ENCODE assay signal across 17 cellular contexts in the genomic region with DNA sequence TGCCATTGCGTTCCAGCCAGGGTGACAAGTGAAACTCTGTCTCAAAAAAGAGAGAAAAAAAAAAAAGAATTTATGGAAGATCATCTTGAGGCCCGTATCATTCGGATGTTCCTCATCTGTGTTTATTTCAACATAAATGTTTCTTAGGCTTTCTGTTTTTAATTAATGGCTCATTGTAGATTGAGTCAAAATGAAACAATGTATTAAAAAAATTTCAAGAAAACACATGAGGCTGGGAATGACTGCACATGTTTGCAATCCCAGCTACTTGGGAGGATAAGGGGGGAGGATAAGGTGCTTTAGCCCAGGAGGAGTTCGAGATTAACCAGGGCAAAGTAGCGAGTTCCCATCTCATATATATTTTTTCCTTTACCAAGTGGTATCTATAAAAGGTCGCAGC. TPM values are rescaled to one million over a fixed set of nuclear protein-coding genes. Genes with fewer than 3 reads are reported as not detected.
DNase-seq lines count a peak whose midpoint lies in the region; ATAC-seq and TF ChIP-seq lines count a peak whose summit lies in the region.
"Had no signal": no experiment of that assay in that cellular context is flagged by ENCODE, and none has a peak within 500 bp of the region (broad histone marks: within the 10 kb centered on the region; RNA-seq: fewer than 3 reads in every experiment).

No MANE protein-coding gene starts in this region.

- DNase-seq in BJ (ENCODE audit: low read depth) (peak; percentile 74), GM04504 (ENCODE audit: low read depth) (peak; percentile 61), MG63 (no peak), CD1c-positive myeloid dendritic cell (ENCODE audit: extremely low spot score) (no peak), omental fat pad (ENCODE audit: low spot score) (no peak)
- no peak for DNase-seq in central memory CD8-positive, alpha-beta T cell (ENCODE audit: low spot score in 2 of 2)
- DNase-seq in stimulated activated naive B cell treated with anti-CD40 and anti-IgM and Interleukin-4, amounts not matched to agents 10 μg/mL and 1 μg/mL and 100 μg/mL, for 72 hours: no peak
- DNase-seq: GDM1, MV-4-11, NCI-H1417 treated with DMSO at 0.1 percent for 48 hours, NCI-H2081, NCI-H2227 treated with DMSO at 0.1 percent for 48 hours, NCI-H526, RPMI8226, SJCRH30 had no signal

- H3K4me3 Mint-ChIP-seq in central memory CD8-positive, alpha-beta T cell: no peak overlapping the region
- no peak overlapping the region for H3K4me3 Mint-ChIP-seq in stimulated activated naive B cell treated with anti-CD40 and anti-IgM and Interleukin-4, amounts not matched to agents 10 μg/mL and 1 μg/mL and 100 μg/mL, for 72 hours
- H3K4me3 Mint-ChIP-seq: CD14-positive monocyte, IgD-negative memory B cell had no signal

- no peaks in the 10 kb centered on the region for H3K27me3 ChIP-seq in BJ (ENCODE audit: control insufficient read depth, insufficient read depth, low read length)
- no peaks in the 10 kb centered on the region for H3K27me3 ChIP-seq in MG63
- H3K27me3 ChIP-seq: SJCRH30 had no signal

- H3K36me3 Mint-ChIP-seq in central memory CD8-positive, alpha-beta T cell (ENCODE audit: insufficient read depth): peaks cover 52% of the 10 kb centered on the region
- H3K36me3 Mint-ChIP-seq in stimulated activated naive B cell treated with anti-CD40 and anti-IgM and Interleukin-4, amounts not matched to agents 10 μg/mL and 1 μg/mL and 100 μg/mL, for 72 hours: peaks cover 29 to 34% of the 10 kb centered on the region in 2 donors

- no peaks in the 10 kb centered on the region for H3K9me3 Mint-ChIP-seq in central memory CD8-positive, alpha-beta T cell
- H3K9me3 Mint-ChIP-seq in stimulated activated naive B cell treated with anti-CD40 and anti-IgM and Interleukin-4, amounts not matched to agents 10 μg/mL and 1 μg/mL and 100 μg/mL, for 72 hours: no peaks in the 10 kb centered on the region
- H3K9me3 Mint-ChIP-seq: IgD-negative memory B cell had no signal

- no peak overlapping the region for H3K4me3 ChIP-seq in BJ (ENCODE audit: low read depth, low read length)
- no peak overlapping the region for H3K4me3 ChIP-seq in MG63
- H3K4me3 ChIP-seq: SJCRH30 had no signal

- H3K36me3 ChIP-seq in BJ (ENCODE audit: control insufficient read depth, insufficient read depth, low read length) (peaks cover 1% of the 10 kb centered on the region; the same call in 1 of the 2 replicates), MG63 (peaks cover 47% of the 10 kb centered on the region)

- peak overlapping the region; percentile 50 for H3K27ac Mint-ChIP-seq in central memory CD8-positive, alpha-beta T cell (ENCODE audit: low read depth)
- peak overlapping the region; percentile 9 for H3K27ac Mint-ChIP-seq in stimulated activated naive B cell treated with anti-CD40 and anti-IgM and Interleukin-4, amounts not matched to agents 10 μg/mL and 1 μg/mL and 100 μg/mL, for 72 hours

- no peak for ATAC-seq in central memory CD8-positive, alpha-beta T cell (replicated peaks; ENCODE audit: extremely low read depth, poor library complexity, severe bottlenecking)
- ATAC-seq in stimulated activated naive B cell treated with anti-CD40 and anti-IgM and Interleukin-4, amounts not matched to agents 10 μg/mL and 1 μg/mL and 100 μg/mL, for 72 hours (replicated peaks): no peak
- no peak for ATAC-seq in omental fat pad (ENCODE audit: low FRiP score)

- H3K27me3 Mint-ChIP-seq in central memory CD8-positive, alpha-beta T cell: no peaks in the 10 kb centered on the region
- H3K27me3 Mint-ChIP-seq in stimulated activated naive B cell treated with anti-CD40 and anti-IgM and Interleukin-4, amounts not matched to agents 10 μg/mL and 1 μg/mL and 100 μg/mL, for 72 hours: no peaks in the 10 kb centered on the region
- H3K27me3 Mint-ChIP-seq: IgD-negative memory B cell had no signal

- POLR2A ChIA-PET in BJ (lab: Charles Lee): no interaction called here

- H3K4me1 Mint-ChIP-seq in central memory CD8-positive, alpha-beta T cell: peaks cover 40% of the 10 kb centered on the region
- H3K4me1 Mint-ChIP-seq in stimulated activated naive B cell treated with anti-CD40 and anti-IgM and Interleukin-4, amounts not matched to agents 10 μg/mL and 1 μg/mL and 100 μg/mL, for 72 hours: peaks cover 17 to 36% of the 10 kb centered on the region in 2 donors

- no peaks in the 10 kb centered on the region for H3K9me3 ChIP-seq in MG63
- H3K9me3 ChIP-seq: SJCRH30 had no signal

- TF ChIP-seq CTCF in BJ (IDR thresholded peaks at IDR 0.05; ENCODE audit: insufficient read depth, low read depth, low read length) (no peak), omental fat pad (IDR thresholded peaks at IDR 0.05) (no peak)

- CTCF ChIA-PET in BJ (lab: Yijun Ruan, JAX): interaction anchor here (1.0 to 3.2 kb wide), 3 partner anchors 8 to 99 kb away, joined by 3 to 11 read pairs (median 6); no protein-coding TSS in a partner anchor

RNA-seq across cellular contexts. Expression of a gene that starts 47.3 kb away (rescaled TPM):
- polyA plus RNA-seq in BJ (2011; rRNA removed): 7.8 and 16.6 TPM in 2 replicates
- 19.3 and 29.2 TPM in 2 replicates for polyA minus RNA-seq in BJ (2011; rRNA and poly(A)+ RNA removed)
- total RNA-seq in MG63 (2014; rRNA removed; shearing (Covaris generic); ENCODE audit: low replicate concordance): 26.2 and 47.8 TPM in 2 replicates
- total RNA-seq in omental fat pad: 10 to 100 TPM; 50.3 to 67.6 (median 55.2) TPM

Comparison
In these comparisons a context has a peak if more than half of its experiments do, and no peak if none do; other contexts are left out.
1. DNase-seq: peak in BJ (single experiment) and GM04504 (single experiment); none in central memory CD8-positive, alpha-beta T cell (0 of 2), stimulated activated naive B cell treated with anti-CD40 and anti-IgM and Interleukin-4, amounts not matched to agents 10 μg/mL and 1 μg/mL and 100 μg/mL, for 72 hours (single experiment), MG63 (single experiment), CD1c-positive myeloid dendritic cell (single experiment) and omental fat pad (single experiment).